8 cellular contexts compared by ENCODE assay signal in genomic region chr6:4135665-4136353, GRCh38. TPM values are rescaled to one million over a fixed set of nuclear protein-coding genes. Genes with fewer than 3 reads are reported as not detected.
DNase-seq lines count a peak whose midpoint lies in the region; ATAC-seq lines count a peak whose summit lies in the region.

No MANE protein-coding gene starts in this region.

- peaks cover 2% of the 10 kb centered on the region for H3K36me3 ChIP-seq in endocrine pancreas (ENCODE audit: control insufficient read depth, insufficient read depth, low read length)

- peak overlapping the region; percentile 89 for H3K9ac ChIP-seq in endocrine pancreas (ENCODE audit: control insufficient read depth, insufficient read depth, low read length)

- peak overlapping the region; percentile 71 for H3K4me3 ChIP-seq in endocrine pancreas (ENCODE audit: control insufficient read depth, insufficient read depth, low read length)

- DNase-seq in COR-L47 (lab: John Stamatoyannopoulos, UW) (peak; percentile 98), HUDEP-2 (lab: John Stamatoyannopoulos, UW; ENCODE audit: unreplicated experiment in 76 of 76) (peak; percentile 35 to 100 (median 96)), NOMO-1 treated with dmso at 0.1 percent for 144 hours (lab: John Stamatoyannopoulos, UW; ENCODE audit: unreplicated experiment) (peak; percentile 91), mesenteric fat pad (ENCODE audit: low spot score) (peak; percentile 98)
- DNase-seq in activated CD8-positive, alpha-beta memory T cell treated with anti-CD3 and anti-CD28 coated beads, Interleukin-2, amount 50 U/mL, for 24 hours (ENCODE audit: extremely low read depth) = peak; percentile 72
- DNase-seq in stimulated activated CD8-positive, alpha-beta memory T cell treated with anti-CD3 and anti-CD28 coated beads, Interleukin-12 subunit alpha, Interleukin-12 subunit beta, amount 100 ng/mL, for 4 hours (ENCODE audit: low read depth) = peak; percentile 94

- no peaks in the 10 kb centered on the region for H3K9me3 ChIP-seq in endocrine pancreas (ENCODE audit: control insufficient read depth, low read length)

- H3K4me1 ChIP-seq in endocrine pancreas (ENCODE audit: control insufficient read depth, insufficient read depth, low read length) = peaks cover 10% of the 10 kb centered on the region

- ATAC-seq in GM21381 (IDR thresholded peaks at IDR 0.05; ENCODE audit: unreplicated experiment) = peak; percentile 68

- no peaks in the 10 kb centered on the region for H3K27me3 ChIP-seq in endocrine pancreas (ENCODE audit: control insufficient read depth, insufficient read depth, low read length)

RNA-seq across cellular contexts. Expression of gene ECI2, which starts 0.4 kb away (rescaled TPM):
- 54.1 TPM for total RNA-seq in mesenteric fat pad

RNA-seq across cellular contexts. Expression of gene FAM217A, which starts 56.9 kb away (rescaled TPM):
- not detected for total RNA-seq in mesenteric fat pad

Comparison
In these comparisons a context has a peak if more than half of its experiments do, and no peak if none do; other contexts are left out.
1. Peak in every context shown above with its lines: DNase-seq, ATAC-seq and H3K4me3 ChIP-seq.